In the genomic region with DNA sequence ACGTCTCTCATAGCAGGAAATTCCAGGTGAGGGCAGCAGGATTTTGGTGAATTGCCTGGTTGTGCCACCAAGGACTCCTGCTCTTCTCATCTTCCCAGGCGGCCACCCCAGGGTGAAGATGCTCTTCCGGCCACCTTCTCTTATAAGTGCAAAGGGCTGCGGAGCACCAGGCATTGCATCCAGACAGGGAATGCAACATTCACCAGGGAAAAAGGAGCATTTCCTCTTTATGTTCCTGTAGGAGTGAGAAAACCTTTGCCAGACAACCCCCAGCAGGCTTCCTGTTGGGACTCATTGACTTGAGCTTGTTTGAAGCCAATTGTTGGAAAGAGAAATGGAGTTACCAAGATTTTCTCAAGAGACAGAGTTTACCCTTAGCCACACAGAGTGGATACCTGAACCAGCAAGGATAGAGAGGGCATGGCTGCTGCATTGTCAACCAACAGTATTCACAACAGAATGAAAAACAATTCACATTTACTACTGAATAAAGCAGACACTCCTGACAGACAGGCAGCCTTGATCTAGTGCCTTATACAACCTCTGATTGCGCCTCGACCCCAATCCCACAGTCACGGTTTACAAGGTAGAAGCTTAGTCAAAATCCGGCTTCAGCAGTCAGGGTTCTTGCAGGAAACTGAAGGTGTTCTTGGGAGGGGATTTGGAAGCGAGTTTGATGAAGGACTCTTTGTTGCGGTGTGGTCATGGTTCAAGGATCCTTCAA, we compare ENCODE assay signal across 1 cellular context.
TF ChIP-seq lines count a peak whose summit lies in the region.

No MANE protein-coding gene starts in this region.

TF ChIP-seq in HepG2, 621 proteins besides CTCF, POLR2A, EP300 and RAD21:
- TF ChIP-seq, protein P1, sequence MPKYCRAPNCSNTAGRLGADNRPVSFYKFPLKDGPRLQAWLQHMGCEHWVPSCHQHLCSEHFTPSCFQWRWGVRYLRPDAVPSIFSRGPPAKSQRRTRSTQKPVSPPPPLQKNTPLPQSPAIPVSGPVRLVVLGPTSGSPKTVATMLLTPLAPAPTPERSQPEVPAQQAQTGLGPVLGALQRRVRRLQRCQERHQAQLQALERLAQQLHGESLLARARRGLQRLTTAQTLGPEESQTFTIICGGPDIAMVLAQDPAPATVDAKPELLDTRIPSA (CRISPR knock-in tag; IDR thresholded peaks at IDR 0.05; ENCODE audit: borderline replicate concordance) = no peak
- no peak for TF ChIP-seq BHLHE40 (IDR thresholded peaks at IDR 0.05; ENCODE audit: low read length)
- TF ChIP-seq ISL2 (CRISPR knock-in tag; IDR thresholded peaks at IDR 0.05) = no peak
- TF ChIP-seq NRL (CRISPR knock-in tag; IDR thresholded peaks at IDR 0.05; ENCODE audit: borderline replicate concordance) = no peak
- no peak for TF ChIP-seq JARID2 (CRISPR knock-in tag; IDR thresholded peaks at IDR 0.05; ENCODE audit: insufficient replicate concordance)
- TF ChIP-seq ELF3 (CRISPR knock-in tag; IDR thresholded peaks at IDR 0.05) = no peak
- no peak for TF ChIP-seq NFYB (CRISPR knock-in tag; IDR thresholded peaks at IDR 0.05)
- no peak for TF ChIP-seq ZNF788 (CRISPR knock-in tag; IDR thresholded peaks at IDR 0.05; ENCODE audit: borderline replicate concordance)
- no peak for TF ChIP-seq SRY (CRISPR knock-in tag; IDR thresholded peaks at IDR 0.05)
- TF ChIP-seq RCOR2 (CRISPR knock-in tag; IDR thresholded peaks at IDR 0.05) = no peak
- TF ChIP-seq ZBTB1 (CRISPR knock-in tag; IDR thresholded peaks at IDR 0.05; ENCODE audit: borderline replicate concordance) = no peak
- TF ChIP-seq ZKSCAN5 (CRISPR knock-in tag; IDR thresholded peaks at IDR 0.05) = no peak
- TF ChIP-seq ZNF260 (CRISPR knock-in tag; IDR thresholded peaks at IDR 0.05; ENCODE audit: borderline replicate concordance, low read depth) = no peak
- TF ChIP-seq DMAP1 (CRISPR knock-in tag; IDR thresholded peaks at IDR 0.05) = no peak
- TF ChIP-seq ZNF709 (CRISPR knock-in tag; IDR thresholded peaks at IDR 0.05) = no peak
- TF ChIP-seq ZNF224 (CRISPR knock-in tag; IDR thresholded peaks at IDR 0.05) = no peak
- TF ChIP-seq, protein P2, sequence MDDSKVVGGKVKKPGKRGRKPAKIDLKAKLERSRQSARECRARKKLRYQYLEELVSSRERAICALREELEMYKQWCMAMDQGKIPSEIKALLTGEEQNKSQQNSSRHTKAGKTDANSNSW (CRISPR knock-in tag; IDR thresholded peaks at IDR 0.05; ENCODE audit: borderline replicate concordance) = no peak
- TF ChIP-seq CEBPG (CRISPR knock-in tag; IDR thresholded peaks at IDR 0.05) = no peak
- TF ChIP-seq MED13 (CRISPR knock-in tag; IDR thresholded peaks at IDR 0.05) = no peak
- TF ChIP-seq ATF1 (CRISPR knock-in tag; IDR thresholded peaks at IDR 0.05) = no peak
